Comparison of ENCODE assay signal across 2 cellular contexts in genomic region chr16:21526923-21527807, GRCh38.
TF ChIP-seq lines count a peak whose summit lies in the region.

No MANE protein-coding gene starts in this region.

TF ChIP-seq in SK-N-SH, 30 proteins besides CTCF, POLR2A, EP300 and RAD21 (continued from another document):
- TF ChIP-seq NFIC (IDR thresholded peaks at IDR 0.05; ENCODE audit: borderline replicate concordance) (no peak), FOXJ3 (CRISPR knock-in tag; IDR thresholded peaks at IDR 0.05) (no peak), MAX (IDR thresholded peaks at IDR 0.05; ENCODE audit: low read depth) (no peak), FOSL2 (IDR thresholded peaks at IDR 0.05; ENCODE audit: borderline replicate concordance, low read depth) (no peak), PBX3 (IDR thresholded peaks at IDR 0.05) (no peak), REST (IDR thresholded peaks at IDR 0.05; ENCODE audit: low read depth, low read length) (no peak), RFX5 (IDR thresholded peaks at IDR 0.05; ENCODE audit: low read length) (no peak), FOXM1 (IDR thresholded peaks at IDR 0.05; ENCODE audit: low read depth) (no peak), POLR2AphosphoS5 (IDR thresholded peaks at IDR 0.05; ENCODE audit: low read depth, low read length) (no peak), MEF2A (IDR thresholded peaks at IDR 0.05; ENCODE audit: borderline replicate concordance, low read depth) (no peak), SMC3 (IDR thresholded peaks at IDR 0.05; ENCODE audit: low read depth, low read length) (no peak), NRF1 (IDR thresholded peaks at IDR 0.05; ENCODE audit: low read depth, low read length) (no peak), EZH2phosphoT487 (IDR thresholded peaks at IDR 0.05; ENCODE audit: borderline replicate concordance, low read depth) (no peak), ELF1 (IDR thresholded peaks at IDR 0.05) (no peak)

TF ChIP-seq in SK-N-SH treated with all-trans-retinoic acid at 6 μM for 48 hours, 23 proteins besides CTCF, POLR2A, EP300 and RAD21 (continued from another document):
- TF ChIP-seq RARB (CRISPR knock-in tag; IDR thresholded peaks at IDR 0.05) (no peak), CREB5 (CRISPR knock-in tag; IDR thresholded peaks at IDR 0.05; ENCODE audit: low read depth) (no peak), ZFP30 (CRISPR knock-in tag; IDR thresholded peaks at IDR 0.05) (no peak), BACH2 (CRISPR knock-in tag; IDR thresholded peaks at IDR 0.05; ENCODE audit: borderline replicate concordance) (no peak), ZFP3 (CRISPR knock-in tag; IDR thresholded peaks at IDR 0.05) (no peak), ZNF8 (CRISPR knock-in tag; IDR thresholded peaks at IDR 0.05) (no peak), TSHZ2 (CRISPR knock-in tag; IDR thresholded peaks at IDR 0.05) (no peak), ZNF70 (CRISPR knock-in tag; IDR thresholded peaks at IDR 0.05) (no peak), CSDC2 (CRISPR knock-in tag; IDR thresholded peaks at IDR 0.05) (no peak)
- TF ChIP-seq, protein P1, sequence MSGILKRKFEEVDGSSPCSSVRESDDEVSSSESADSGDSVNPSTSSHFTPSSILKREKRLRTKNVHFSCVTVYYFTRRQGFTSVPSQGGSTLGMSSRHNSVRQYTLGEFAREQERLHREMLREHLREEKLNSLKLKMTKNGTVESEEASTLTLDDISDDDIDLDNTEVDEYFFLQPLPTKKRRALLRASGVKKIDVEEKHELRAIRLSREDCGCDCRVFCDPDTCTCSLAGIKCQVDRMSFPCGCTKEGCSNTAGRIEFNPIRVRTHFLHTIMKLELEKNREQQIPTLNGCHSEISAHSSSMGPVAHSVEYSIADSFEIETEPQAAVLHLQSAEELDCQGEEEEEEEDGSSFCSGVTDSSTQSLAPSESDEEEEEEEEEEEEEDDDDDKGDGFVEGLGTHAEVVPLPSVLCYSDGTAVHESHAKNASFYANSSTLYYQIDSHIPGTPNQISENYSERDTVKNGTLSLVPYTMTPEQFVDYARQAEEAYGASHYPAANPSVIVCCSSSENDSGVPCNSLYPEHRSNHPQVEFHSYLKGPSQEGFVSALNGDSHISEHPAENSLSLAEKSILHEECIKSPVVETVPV (CRISPR knock-in tag; IDR thresholded peaks at IDR 0.05) = no peak
